17 cellular contexts compared by ENCODE assay signal in the genomic region with DNA sequence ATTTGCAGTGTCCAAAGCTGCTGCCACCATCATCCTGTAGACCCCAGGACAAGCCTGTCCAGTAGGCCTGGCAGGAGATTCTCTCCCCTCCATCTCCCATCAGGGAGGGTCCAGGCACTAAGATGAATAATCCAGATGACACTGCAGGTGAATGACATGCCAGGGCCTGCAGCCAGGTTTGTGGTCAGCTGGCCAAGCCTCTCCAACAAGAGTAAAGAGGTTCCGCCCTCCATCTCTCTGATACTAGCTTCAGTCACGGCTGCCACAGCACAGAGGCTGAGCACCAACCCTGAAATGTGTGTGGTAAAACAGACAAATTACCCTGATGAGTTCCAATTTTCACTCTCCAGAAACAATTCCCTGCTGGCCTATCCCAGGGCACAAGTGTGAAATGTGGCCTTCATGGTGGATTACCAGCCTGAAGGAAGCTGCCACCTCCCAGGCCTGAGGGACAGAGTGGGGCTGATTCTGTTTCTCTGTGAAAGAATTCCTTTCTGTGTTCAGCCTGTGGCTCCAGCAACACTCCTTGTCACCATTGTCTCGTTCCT. TPM values are rescaled to one million over a fixed set of nuclear protein-coding genes. Genes with fewer than 3 reads are reported as not detected.
DNase-seq lines count a peak whose midpoint lies in the region; ATAC-seq, FAIRE-seq and TF ChIP-seq lines count a peak whose summit lies in the region.
"Had no signal": no experiment of that assay in that cellular context is flagged by ENCODE, and none has a peak within 500 bp of the region (broad histone marks: within the 10 kb centered on the region; RNA-seq: fewer than 3 reads in every experiment).

No MANE protein-coding gene starts in this region.

- no peaks in the 10 kb centered on the region for H3F3A ChIP-seq in neural progenitor cell (ENCODE audit: low read depth)

- no peak for ATAC-seq in HG02763 (IDR thresholded peaks at IDR 0.05; ENCODE audit: unreplicated experiment)

- CTCF ChIA-PET in RWPE1 (lab: Yijun Ruan, JAX), result interaction anchor here (0.8 to 0.9 kb wide), 2 partner anchors 17 to 22 kb away, joined by 3 to 7 read pairs; no protein-coding TSS in a partner anchor

- no peaks in the 10 kb centered on the region for H3K79me2 ChIP-seq in neural progenitor cell (ENCODE audit: low read depth)

- H3K27me3 ChIP-seq in neural progenitor cell, result no peaks in the 10 kb centered on the region

- no peaks in the 10 kb centered on the region for H3K4me1 ChIP-seq in neural progenitor cell

- H3K27ac ChIP-seq in RWPE1 (no peak overlapping the region), neural progenitor cell (no peak overlapping the region)
- H3K27ac ChIP-seq: HL-60, KMS-11, SK-N-MC had no signal

- no peak overlapping the region for H3K4me3 Mint-ChIP-seq in neural progenitor cell

- H3K9ac ChIP-seq in neural progenitor cell, result no peak overlapping the region
- H3K9ac ChIP-seq: KMS-11 had no signal

- H3K9me3 Mint-ChIP-seq in neural progenitor cell, result no peaks in the 10 kb centered on the region

- DNase-seq in HTR-8/SVneo (ENCODE audit: insufficient read length, low spot score), result no peak
- peak; percentile 62 for DNase-seq in RWPE1 (ENCODE audit: low spot score)
- peak; percentile 72 for DNase-seq in epithelial cell of esophagus (ENCODE audit: low read depth)
- peak; percentile 14 for DNase-seq in neural progenitor cell (ENCODE audit: low spot score)
- no peak for DNase-seq in NCI-H524 (lab: John Stamatoyannopoulos, UW)
- no peak for DNase-seq in superior temporal gyrus (ENCODE audit: extremely low spot score)
- DNase-seq in activated naive CD4-positive, alpha-beta T cell (lab: John Stamatoyannopoulos, UW), result no peak
- DNase-seq: DMS 273 treated with DMSO at 0.1 percent for 48 hours; NCI-H187 treated with DMSO at 0.1 percent for 48 hours; NCI-H526; NK-92 treated with Interleukin-12 subunit alpha and Interleukin-12 subunit beta, amount 100 ng/mL, for 24 hours; OCI-M1 had no signal

- peak overlapping the region; percentile 37 for H3K27ac Mint-ChIP-seq in neural progenitor cell

- no peak for TF ChIP-seq CTCF in RWPE1 (conservative IDR thresholded peaks at IDR 0.05; ENCODE audit: low read depth)
- TF ChIP-seq CTCF in epithelial cell of esophagus (IDR thresholded peaks at IDR 0.05; ENCODE audit: insufficient read depth, low read depth, low read length, missing control alignments), result no peak
- no peak for TF ChIP-seq CTCF in neural progenitor cell (IDR thresholded peaks at IDR 0.05)

- peak; percentile 33 for FAIRE-seq in HTR-8/SVneo (lab: Jason Lieb, UNC)
- FAIRE-seq: H1 had no signal

- no peaks in the 10 kb centered on the region for H3K36me3 Mint-ChIP-seq in neural progenitor cell

- POLR2A ChIA-PET in RWPE1 (lab: Yijun Ruan, JAX; ENCODE audit: low non-redundant PET), result no interaction called here

- H3K27me3 Mint-ChIP-seq in neural progenitor cell (ENCODE audit: insufficient read depth, low read depth), result peaks cover 24% of the 10 kb centered on the region

- no peak overlapping the region for H3K4me2 ChIP-seq in neural progenitor cell
- H3K4me2 ChIP-seq: KMS-11 had no signal

- H2AFZ ChIP-seq in neural progenitor cell (replicated peaks), result no peak overlapping the region

- H3K4me3 ChIP-seq in epithelial cell of esophagus (ENCODE audit: low read length) (no peak overlapping the region), neural progenitor cell (no peak overlapping the region)
- H3K4me3 ChIP-seq: SK-N-MC had no signal

- no peaks in the 10 kb centered on the region for H3K36me3 ChIP-seq in neural progenitor cell

- H4K20me1 ChIP-seq in neural progenitor cell (ENCODE audit: low read depth), result no peaks in the 10 kb centered on the region

- no peaks in the 10 kb centered on the region for H3K9me3 ChIP-seq in neural progenitor cell (ENCODE audit: low read depth)

- H3K4me1 Mint-ChIP-seq in neural progenitor cell, result peaks cover 9% of the 10 kb centered on the region

RNA-seq across cellular contexts. Expression of a gene that starts 20.0 kb away (rescaled TPM):
- 0.06 TPM in 1 of 2 replicates, not detected in the other for total RNA-seq in neural progenitor cell (ENCODE audit: low replicate concordance)

RNA-seq across cellular contexts. Expression of a gene that starts 55.4 kb away (rescaled TPM):
- 13.6 and 58.3 TPM in 2 replicates for total RNA-seq in neural progenitor cell (ENCODE audit: low replicate concordance)

Comparison
In these comparisons a context has a peak if more than half of its experiments do, and no peak if none do; other contexts are left out.
1. DNase-seq: peak in RWPE1 (single experiment), epithelial cell of esophagus (single experiment) and neural progenitor cell (single experiment); none in HTR-8/SVneo (single experiment), NCI-H524 (0 of 2), superior temporal gyrus (single experiment) and activated naive CD4-positive, alpha-beta T cell (0 of 4).